29 cellular contexts compared by ENCODE assay signal in the genomic region with DNA sequence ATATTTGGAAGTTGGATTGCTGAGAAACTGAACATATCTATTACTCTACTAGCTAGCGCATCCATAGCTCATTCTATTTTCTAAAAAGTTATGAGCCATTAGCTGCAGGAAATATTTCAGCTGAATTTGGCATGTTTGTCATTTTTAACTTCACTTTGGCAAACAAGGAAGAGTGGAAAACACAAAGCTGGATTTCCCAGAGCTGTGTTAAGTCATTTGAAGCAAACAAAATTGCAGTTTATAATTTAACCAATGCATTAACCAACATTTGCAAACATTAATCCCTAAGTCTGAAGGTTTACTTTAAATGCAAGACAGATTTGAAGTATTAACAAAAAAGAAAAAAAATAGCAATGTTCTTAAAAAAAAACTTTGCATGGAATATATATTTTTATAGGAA. TPM values are rescaled to one million over a fixed set of nuclear protein-coding genes. Genes with fewer than 3 reads are reported as not detected.
"Had no signal": no experiment of that assay in that cellular context is flagged by ENCODE, and none has a peak within 500 bp of the region (broad histone marks: within the 10 kb centered on the region; RNA-seq: fewer than 3 reads in every experiment).

No MANE protein-coding gene starts in this region.

- H3K4me1 Mint-ChIP-seq: activated CD4-positive, alpha-beta T cell treated with anti-CD3 and anti-CD28 coated beads, Interleukin-2, amount 10 ng/mL, durations not matched to agents 7 days and 5 days; activated naive CD4-positive, alpha-beta T cell treated with anti-CD3 and anti-CD28 coated beads, Interleukin-2, amount 50 U/mL, for 24 hours; activated naive CD8-positive, alpha-beta T cell treated with anti-CD3 and anti-CD28 coated beads for 36 hours; activated naive CD8-positive, alpha-beta T cell treated with anti-CD3 and anti-CD28 coated beads, Interleukin-2, amount 50 U/mL, for 24 hours had no signal

- DNase-seq: activated CD4-positive, alpha-beta T cell treated with anti-CD3 and anti-CD28 coated beads for 1 hour; activated CD4-positive, alpha-beta T cell treated with anti-CD3 and anti-CD28 coated beads for 4 hours; activated CD4-positive, alpha-beta T cell treated with anti-CD3 and anti-CD28 coated beads, Interleukin-2, amount 10 ng/mL, durations not matched to agents 7 days and 5 days; activated CD4-positive, alpha-beta T cell treated with anti-CD3 and anti-CD28 coated beads, Interleukin-2, amount 50 U/mL, for 48 hours; activated CD8-positive, alpha-beta memory T cell treated with anti-CD3 and anti-CD28 coated beads for 24 hours; activated CD8-positive, alpha-beta T cell treated with anti-CD3 and anti-CD28 coated beads for 36 hours; activated effector memory CD4-positive, alpha-beta T cell treated with anti-CD3 and anti-CD28 coated beads, Interleukin-2, amount 50 U/mL, for 16 hours; activated naive CD4-positive, alpha-beta T cell treated with anti-CD3 and anti-CD28 coated beads for 36 hours; activated naive CD8-positive, alpha-beta T cell treated with anti-CD3 and anti-CD28 coated beads for 36 hours; activated naive CD8-positive, alpha-beta T cell treated with anti-CD3 and anti-CD28 coated beads, Interleukin-2, amount 50 U/mL, for 24 hours; activated T-cell treated with anti-CD3 and anti-CD28 coated beads, Interleukin-2, amount 50 U/mL, for 4 hours; adrenal gland; amygdala; aorta; body of pancreas; caudate nucleus; cortex of kidney; dermis blood vessel endothelial cell; effector CD4-positive, alpha-beta T cell; effector memory CD8-positive, alpha-beta T cell; esophagus squamous epithelium; foreskin melanocyte; T-helper 2 cell had no signal

- H3K27me3 ChIP-seq: adrenal gland, body of pancreas, esophagus squamous epithelium had no signal

- H3K9me3 Mint-ChIP-seq: activated CD8-positive, alpha-beta T cell treated with anti-CD3 and anti-CD28 coated beads for 36 hours; activated naive CD4-positive, alpha-beta T cell treated with anti-CD3 and anti-CD28 coated beads for 36 hours; activated naive CD4-positive, alpha-beta T cell treated with anti-CD3 and anti-CD28 coated beads, Interleukin-2, amount 50 U/mL, for 24 hours; activated naive CD8-positive, alpha-beta T cell treated with anti-CD3 and anti-CD28 coated beads for 36 hours; activated naive CD8-positive, alpha-beta T cell treated with anti-CD3 and anti-CD28 coated beads, Interleukin-2, amount 50 U/mL, for 24 hours; activated T-cell treated with anti-CD3 and anti-CD28 coated beads, Interleukin-2, amount 50 U/mL, for 4 hours; activated T-helper 2 cell treated with anti-CD3 and anti-CD28 coated beads, Interferon-gamma antibody, Interleukin-2, Interleukin-4, amounts not matched to agents 10 μg/mL and 5 μg/mL and 100 μg/mL, durations not matched to agents 14 hours and 24 hours and 36 hours; effector memory CD8-positive, alpha-beta T cell had no signal

- H3K4me3 Mint-ChIP-seq: activated CD4-positive, alpha-beta T cell treated with anti-CD3 and anti-CD28 coated beads, Interleukin-2, amount 10 ng/mL, durations not matched to agents 7 days and 5 days; activated CD8-positive, alpha-beta T cell treated with anti-CD3 and anti-CD28 coated beads for 36 hours; activated naive CD4-positive, alpha-beta T cell treated with anti-CD3 and anti-CD28 coated beads for 36 hours; activated naive CD4-positive, alpha-beta T cell treated with anti-CD3 and anti-CD28 coated beads, Interleukin-2, amount 50 U/mL, for 24 hours; activated naive CD8-positive, alpha-beta T cell treated with anti-CD3 and anti-CD28 coated beads for 36 hours; activated naive CD8-positive, alpha-beta T cell treated with anti-CD3 and anti-CD28 coated beads, Interleukin-2, amount 50 U/mL, for 24 hours; activated T-cell treated with anti-CD3 and anti-CD28 coated beads, Interleukin-2, amount 50 U/mL, for 4 hours; effector memory CD8-positive, alpha-beta T cell; WTC11 had no signal

- ATAC-seq: activated CD8-positive, alpha-beta T cell treated with anti-CD3 and anti-CD28 coated beads for 36 hours; activated naive CD8-positive, alpha-beta T cell treated with anti-CD3 and anti-CD28 coated beads, Interleukin-2, amount 50 U/mL, for 24 hours; activated T-cell treated with anti-CD3 and anti-CD28 coated beads, Interleukin-2, amount 50 U/mL, for 4 hours; body of pancreas; effector memory CD8-positive, alpha-beta T cell; WTC11 had no signal

- FAIRE-seq: colon had no signal

- H3K4me3 ChIP-seq: adrenal gland, body of pancreas, esophagus squamous epithelium had no signal

- H3K4me1 ChIP-seq: adrenal gland, body of pancreas, esophagus squamous epithelium had no signal

- H3K9me3 ChIP-seq: adrenal gland, body of pancreas, esophagus squamous epithelium had no signal

- H3K27ac ChIP-seq: adrenal gland, esophagus squamous epithelium, VCaP had no signal

- H3K36me3 Mint-ChIP-seq: activated naive CD4-positive, alpha-beta T cell treated with anti-CD3 and anti-CD28 coated beads, Interleukin-2, amount 50 U/mL, for 24 hours; activated naive CD8-positive, alpha-beta T cell treated with anti-CD3 and anti-CD28 coated beads for 36 hours; WTC11 had no signal

- H3K36me3 ChIP-seq: adrenal gland, esophagus squamous epithelium had no signal

- H3K27ac Mint-ChIP-seq: activated CD4-positive, alpha-beta T cell treated with anti-CD3 and anti-CD28 coated beads, Interleukin-2, amount 10 ng/mL, durations not matched to agents 7 days and 5 days; activated CD8-positive, alpha-beta T cell treated with anti-CD3 and anti-CD28 coated beads for 36 hours; activated naive CD4-positive, alpha-beta T cell treated with anti-CD3 and anti-CD28 coated beads for 36 hours; activated naive CD4-positive, alpha-beta T cell treated with anti-CD3 and anti-CD28 coated beads, Interleukin-2, amount 50 U/mL, for 24 hours; activated naive CD8-positive, alpha-beta T cell treated with anti-CD3 and anti-CD28 coated beads for 36 hours; activated naive CD8-positive, alpha-beta T cell treated with anti-CD3 and anti-CD28 coated beads, Interleukin-2, amount 50 U/mL, for 24 hours; activated T-helper 2 cell treated with anti-CD3 and anti-CD28 coated beads, Interferon-gamma antibody, Interleukin-2, Interleukin-4, amounts not matched to agents 10 μg/mL and 5 μg/mL and 100 μg/mL, durations not matched to agents 14 hours and 24 hours and 36 hours; effector memory CD8-positive, alpha-beta T cell; WTC11 had no signal

- H3K27me3 Mint-ChIP-seq: activated CD4-positive, alpha-beta T cell treated with anti-CD3 and anti-CD28 coated beads, Interleukin-2, amount 10 ng/mL, durations not matched to agents 7 days and 5 days; activated CD8-positive, alpha-beta T cell treated with anti-CD3 and anti-CD28 coated beads for 36 hours; activated naive CD4-positive, alpha-beta T cell treated with anti-CD3 and anti-CD28 coated beads, Interleukin-2, amount 50 U/mL, for 24 hours; activated naive CD8-positive, alpha-beta T cell treated with anti-CD3 and anti-CD28 coated beads for 36 hours; activated naive CD8-positive, alpha-beta T cell treated with anti-CD3 and anti-CD28 coated beads, Interleukin-2, amount 50 U/mL, for 24 hours; effector memory CD8-positive, alpha-beta T cell had no signal

RNA-seq across cellular contexts. Expression of a gene that starts 1.2 kb away (rescaled TPM):
- total RNA-seq: fibroblast of villous mesenchyme had no signal
